16 cellular contexts compared by ENCODE assay signal in the genomic region with DNA sequence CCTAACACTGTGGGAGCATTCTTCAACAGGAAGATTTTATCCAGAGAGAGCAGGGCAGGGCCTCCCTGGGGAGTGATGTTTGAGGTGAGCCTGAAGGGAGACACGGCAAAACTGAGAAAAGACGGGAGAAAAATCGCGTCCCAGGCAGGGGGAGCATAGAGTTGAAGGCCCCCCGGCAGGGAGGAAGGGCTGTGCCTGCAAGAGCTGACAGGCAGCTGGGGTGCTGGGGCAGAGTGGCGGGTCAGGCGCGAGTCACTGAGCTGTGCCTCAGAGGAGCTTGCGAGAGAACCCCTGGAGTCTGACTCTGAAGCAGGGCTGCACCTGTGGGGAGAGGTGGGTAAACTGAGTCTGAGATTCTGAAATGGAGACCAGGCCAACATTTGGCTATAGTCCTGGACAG. TPM values are rescaled to one million over a fixed set of nuclear protein-coding genes. Genes with fewer than 3 reads are reported as not detected.
DNase-seq lines count a peak whose midpoint lies in the region; ATAC-seq and TF ChIP-seq lines count a peak whose summit lies in the region.
"Had no signal": no experiment of that assay in that cellular context is flagged by ENCODE, and none has a peak within 500 bp of the region (broad histone marks: within the 10 kb centered on the region; RNA-seq: fewer than 3 reads in every experiment).

No MANE protein-coding gene starts in this region.

- peaks cover 68% of the 10 kb centered on the region for H3K4me1 Mint-ChIP-seq in brain
- H3K4me1 Mint-ChIP-seq in nephron: peaks cover 79% of the 10 kb centered on the region
- H3K4me1 Mint-ChIP-seq in osteocyte (ENCODE audit: unreplicated experiment): peaks cover 88% of the 10 kb centered on the region

- peaks cover 0 to 4% of the 10 kb centered on the region in 2 experiments; a peak in 1 of 3 replicates for H3K36me3 ChIP-seq in HEK293 (ENCODE audit: control insufficient read depth in 2 of 2, insufficient read depth in 1 of 2, low read length in 2 of 2)
- H3K36me3 ChIP-seq: BLaER1 had no signal

- POLR2A ChIA-PET in HEK293 (lab: Yijun Ruan, JAX): no interaction called here

- DNase-seq in osteocyte (ENCODE audit: extremely low spot score, unreplicated experiment) (no peak), NCI-H82 (lab: John Stamatoyannopoulos, UW) (no peak), DMS53 treated with DMSO at 0.1 percent for 48 hours (lab: John Stamatoyannopoulos, UW; ENCODE audit: unreplicated experiment) (no peak), NCI-H128 (lab: John Stamatoyannopoulos, UW; ENCODE audit: unreplicated experiment) (no peak)
- DNase-seq: 8988T; Calu3; CD8-positive, alpha-beta T cell; DMS53; GOT3; H9 had no signal

- H3K9me3 Mint-ChIP-seq in brain (peaks cover 0 to 5% (median 2%) of the 10 kb centered on the region in 5 experiments), nephron (no peaks in the 10 kb centered on the region), osteocyte (ENCODE audit: unreplicated experiment) (no peaks in the 10 kb centered on the region)
- H3K9me3 Mint-ChIP-seq: CD8-positive, alpha-beta T cell; H9 had no signal

- CTCF ChIA-PET in HEK293 (lab: Yijun Ruan, JAX): interaction anchor here (1.0 kb wide), 1 partner anchor 226 kb away, joined by 3 read pairs; no protein-coding TSS in a partner anchor

- no peaks in the 10 kb centered on the region for H3K9me3 ChIP-seq in HEK293 (ENCODE audit: control insufficient read depth, insufficient read depth, low read depth, low read length)
- H3K9me3 ChIP-seq: BLaER1 had no signal

- H3K4me3 Mint-ChIP-seq in brain (peak overlapping the region in 2 of 5 experiments; percentile 28 to 37), nephron (no peak overlapping the region), osteocyte (ENCODE audit: unreplicated experiment) (peak overlapping the region; percentile 19)
- H3K4me3 Mint-ChIP-seq: CD8-positive, alpha-beta T cell; H9 had no signal

- no peak overlapping the region for H3K4me3 ChIP-seq in HEK293 (ENCODE audit: low read depth, low read length)
- H3K4me3 ChIP-seq: BLaER1 had no signal

- peak overlapping the region in 3 of 5 experiments; percentile 15 to 77 (median 32) for H3K27ac Mint-ChIP-seq in brain
- peak overlapping the region in 2 of 3 experiments; percentile 17 to 24 for H3K27ac Mint-ChIP-seq in nephron
- peak overlapping the region; percentile 83 for H3K27ac Mint-ChIP-seq in osteocyte (ENCODE audit: unreplicated experiment)
- H3K27ac Mint-ChIP-seq: CD8-positive, alpha-beta T cell had no signal

- ATAC-seq in HG03442 (IDR thresholded peaks at IDR 0.05; ENCODE audit: unreplicated experiment): no peak
- ATAC-seq: CD8-positive, alpha-beta T cell had no signal

- TF ChIP-seq CTCF in HEK293 (tag by site-specific recombination; IDR thresholded peaks at IDR 0.05): no peak
- TF ChIP-seq CTCF in brain (conservative IDR thresholded peaks at IDR 0.05): no peak
- no peak for TF ChIP-seq CTCF in nephron (IDR thresholded peaks at IDR 0.05; ENCODE audit: unreplicated experiment in 3 of 3)
- no peak for TF ChIP-seq CTCF in osteocyte (IDR thresholded peaks at IDR 0.05)

- peaks cover 14% of the 10 kb centered on the region for H3K36me3 Mint-ChIP-seq in brain
- peaks cover 16% of the 10 kb centered on the region for H3K36me3 Mint-ChIP-seq in nephron (ENCODE audit: low read depth)
- peaks cover 27% of the 10 kb centered on the region for H3K36me3 Mint-ChIP-seq in osteocyte (ENCODE audit: unreplicated experiment)
- H3K36me3 Mint-ChIP-seq: CD8-positive, alpha-beta T cell had no signal

- H3K27ac ChIP-seq in HEK293 (ENCODE audit: extremely low read depth, low read depth, low read length): no peak overlapping the region
- H3K27ac ChIP-seq: BLaER1 had no signal

- no peaks in the 10 kb centered on the region for H3K27me3 Mint-ChIP-seq in brain
- peaks cover 4% of the 10 kb centered on the region for H3K27me3 Mint-ChIP-seq in nephron (ENCODE audit: low read depth)
- H3K27me3 Mint-ChIP-seq in osteocyte (ENCODE audit: unreplicated experiment): no peaks in the 10 kb centered on the region

- H3K4me1 ChIP-seq in HEK293 (ENCODE audit: control insufficient read depth, insufficient read depth, low read length): peaks cover 7% of the 10 kb centered on the region; the same call in 1 of the 2 replicates

TF ChIP-seq in HEK293, 187 proteins besides CTCF, POLR2A, EP300 and RAD21:
- TF ChIP-seq TRIM28 (IDR thresholded peaks at IDR 0.05; ENCODE audit: borderline replicate concordance, low read length) (no peak), OVOL3 (tag by site-specific recombination; IDR thresholded peaks at IDR 0.05) (no peak), ZIC2 (tag by site-specific recombination; IDR thresholded peaks at IDR 0.05) (peak; percentile 39), ZBTB7A (tag by site-specific recombination; IDR thresholded peaks at IDR 0.05; ENCODE audit: low read depth) (no peak), ZNF37A (tag by site-specific recombination; IDR thresholded peaks at IDR 0.05) (no peak), ZNF785 (tag by site-specific recombination; IDR thresholded peaks at IDR 0.05) (no peak), ZNF169 (tag by site-specific recombination; IDR thresholded peaks at IDR 0.05) (no peak), ZNF549 (tag by site-specific recombination; IDR thresholded peaks at IDR 0.05) (no peak), PATZ1 (tag by site-specific recombination; IDR thresholded peaks at IDR 0.05) (no peak), ZNF391 (tag by site-specific recombination; IDR thresholded peaks at IDR 0.05; ENCODE audit: borderline replicate concordance, low read depth) (no peak), ZNF514 (tag by site-specific recombination; IDR thresholded peaks at IDR 0.05) (no peak), ZNF2 (tag by site-specific recombination; IDR thresholded peaks at IDR 0.05) (no peak), ZNF292 (tag by site-specific recombination; IDR thresholded peaks at IDR 0.05; ENCODE audit: borderline replicate concordance, low read depth) (no peak), ZNF341 (tag by site-specific recombination; IDR thresholded peaks at IDR 0.05; ENCODE audit: low read depth) (peak; percentile 53), BCL11A (tag by site-specific recombination; IDR thresholded peaks at IDR 0.05; ENCODE audit: low read depth) (no peak), SALL2 (tag by site-specific recombination; IDR thresholded peaks at IDR 0.05; ENCODE audit: borderline replicate concordance) (no peak), ZNF211 (tag by site-specific recombination; IDR thresholded peaks at IDR 0.05; ENCODE audit: low read depth) (no peak), GLIS1 (tag by site-specific recombination; IDR thresholded peaks at IDR 0.05) (peak; percentile 74), ZSCAN4 (tag by site-specific recombination; IDR thresholded peaks at IDR 0.05) (no peak)
- TF ChIP-seq, protein P1, sequence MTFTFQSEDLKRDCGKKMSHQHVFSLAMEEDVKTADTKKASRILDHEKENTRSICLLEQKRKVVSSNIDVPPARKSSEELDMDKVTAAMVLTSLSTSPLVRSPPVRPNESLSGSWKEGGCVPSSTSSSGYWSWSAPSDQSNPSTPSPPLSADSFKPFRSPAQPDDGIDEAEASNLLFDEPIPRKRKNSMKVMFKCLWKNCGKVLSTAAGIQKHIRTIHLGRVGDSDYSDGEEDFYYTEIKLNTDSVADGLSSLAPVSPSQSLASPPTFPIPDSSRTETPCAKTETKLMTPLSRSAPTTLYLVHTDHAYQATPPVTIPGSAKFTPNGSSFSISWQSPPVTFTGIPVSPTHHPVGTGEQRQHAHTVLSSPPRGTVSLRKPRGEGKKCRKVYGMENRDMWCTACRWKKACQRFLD (tag by site-specific recombination; IDR thresholded peaks at IDR 0.05): no peak

RNA-seq across cellular contexts. Expression of gene PKNOX2, which starts 14.8 kb away (rescaled TPM):
- polyA plus RNA-seq in brain (ENCODE audit: insufficient read depth, low read depth, low replicate concordance): 6.4 TPM
- total RNA-seq in osteocyte: 78.7 and 89.3 TPM in 2 replicates
- total RNA-seq: Calu3; CD8-positive, alpha-beta T cell; HT-29 had no signal

Comparison
In these comparisons a context has a peak if more than half of its experiments do, and no peak if none do; other contexts are left out.
1. H3K27ac Mint-ChIP-seq: peak in every context shown above with its lines; median percentile 83 in osteocyte; 32 in brain; 20 in nephron.